In the genomic region with DNA sequence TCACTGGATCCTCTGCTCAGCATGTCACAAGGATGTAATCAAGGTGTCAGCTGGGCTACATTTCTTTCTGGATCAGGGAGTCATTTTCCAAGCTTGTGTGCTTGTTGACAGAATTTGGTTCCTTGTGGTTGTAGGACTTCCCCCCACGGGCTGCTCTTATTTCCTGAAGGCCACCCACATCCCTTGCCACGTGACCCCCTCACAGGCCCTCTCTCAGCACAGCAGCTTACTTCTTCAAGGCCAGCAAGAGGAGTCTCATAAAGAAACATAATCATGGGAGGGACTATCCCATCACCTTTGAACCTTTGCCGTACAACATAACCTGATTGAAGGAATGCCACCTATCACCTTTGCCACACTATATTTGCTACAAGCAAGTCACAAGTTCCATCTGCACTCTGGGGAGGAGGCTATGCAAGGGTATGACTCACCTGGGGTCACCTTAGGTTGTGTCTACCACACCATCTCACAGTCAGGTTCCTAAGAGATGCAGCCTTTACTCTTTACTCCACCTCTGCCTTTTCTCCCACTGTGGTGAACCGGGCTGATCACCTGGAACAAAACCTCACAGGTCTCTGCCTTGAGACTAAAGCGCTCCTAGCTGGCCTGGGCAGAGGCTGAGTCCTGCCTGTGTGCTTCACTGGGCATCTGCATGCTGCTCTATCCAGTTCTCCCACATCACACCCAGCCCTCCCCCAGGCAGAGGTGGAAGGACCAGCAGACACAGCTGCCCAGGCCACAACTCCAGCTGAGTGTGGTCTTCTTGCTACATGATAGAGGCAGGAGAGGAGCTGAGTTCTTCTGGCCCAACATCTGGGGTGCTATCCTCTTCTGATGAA, we compare ENCODE assay signal across 2 cellular contexts.
TF ChIP-seq lines count a peak whose summit lies in the region.

No MANE protein-coding gene starts in this region.

TF ChIP-seq in HCT116, 20 proteins besides CTCF, POLR2A, EP300 and RAD21:
- TF ChIP-seq, protein P1, sequence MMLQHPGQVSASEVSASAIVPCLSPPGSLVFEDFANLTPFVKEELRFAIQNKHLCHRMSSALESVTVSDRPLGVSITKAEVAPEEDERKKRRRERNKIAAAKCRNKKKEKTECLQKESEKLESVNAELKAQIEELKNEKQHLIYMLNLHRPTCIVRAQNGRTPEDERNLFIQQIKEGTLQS (IDR thresholded peaks at IDR 0.05): no peak
- TF ChIP-seq ELF1 (IDR thresholded peaks at IDR 0.05; ENCODE audit: borderline replicate concordance, low read depth): no peak
- TF ChIP-seq CEBPB (IDR thresholded peaks at IDR 0.05; ENCODE audit: low read depth): no peak
- TF ChIP-seq ZFX (IDR thresholded peaks at IDR 0.05): no peak
- no peak for TF ChIP-seq REST (IDR thresholded peaks at IDR 0.05; ENCODE audit: low read depth)
- no peak for TF ChIP-seq ZNF274 (IDR thresholded peaks at IDR 0.05; ENCODE audit: low read depth, low read length)
- no peak for TF ChIP-seq SP1 (IDR thresholded peaks at IDR 0.05; ENCODE audit: low read depth)
- TF ChIP-seq, protein P2, sequence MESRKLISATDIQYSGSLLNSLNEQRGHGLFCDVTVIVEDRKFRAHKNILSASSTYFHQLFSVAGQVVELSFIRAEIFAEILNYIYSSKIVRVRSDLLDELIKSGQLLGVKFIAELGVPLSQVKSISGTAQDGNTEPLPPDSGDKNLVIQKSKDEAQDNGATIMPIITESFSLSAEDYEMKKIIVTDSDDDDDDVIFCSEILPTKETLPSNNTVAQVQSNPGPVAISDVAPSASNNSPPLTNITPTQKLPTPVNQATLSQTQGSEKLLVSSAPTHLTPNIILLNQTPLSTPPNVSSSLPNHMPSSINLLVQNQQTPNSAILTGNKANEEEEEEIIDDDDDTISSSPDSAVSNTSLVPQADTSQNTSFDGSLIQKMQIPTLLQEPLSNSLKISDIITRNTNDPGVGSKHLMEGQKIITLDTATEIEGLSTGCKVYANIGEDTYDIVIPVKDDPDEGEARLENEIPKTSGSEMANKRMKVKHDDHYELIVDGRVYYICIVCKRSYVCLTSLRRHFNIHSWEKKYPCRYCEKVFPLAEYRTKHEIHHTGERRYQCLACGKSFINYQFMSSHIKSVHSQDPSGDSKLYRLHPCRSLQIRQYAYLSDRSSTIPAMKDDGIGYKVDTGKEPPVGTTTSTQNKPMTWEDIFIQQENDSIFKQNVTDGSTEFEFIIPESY (IDR thresholded peaks at IDR 0.05; ENCODE audit: extremely low read depth, insufficient replicate concordance, low read length): no peak
- no peak for TF ChIP-seq EGR1 (IDR thresholded peaks at IDR 0.05; ENCODE audit: low read depth)

TF ChIP-seq in GM12878, 131 proteins besides CTCF, POLR2A, EP300 and RAD21:
- TF ChIP-seq USF1 (IDR thresholded peaks at IDR 0.05; ENCODE audit: borderline replicate concordance, extremely low read length, insufficient read depth, low read depth, low read length) (peak; percentile 25), CBX5 (IDR thresholded peaks at IDR 0.05; ENCODE audit: low read depth) (no peak), SPI1 (IDR thresholded peaks at IDR 0.05; ENCODE audit: borderline replicate concordance, insufficient read depth, low read depth, low read length) (no peak), MTA2 (IDR thresholded peaks at IDR 0.05; ENCODE audit: low read depth) (no peak)
TF ChIP-seq in GM12878: peak in this region for 1.
